7 cellular contexts compared by ENCODE assay signal in the genomic region with DNA sequence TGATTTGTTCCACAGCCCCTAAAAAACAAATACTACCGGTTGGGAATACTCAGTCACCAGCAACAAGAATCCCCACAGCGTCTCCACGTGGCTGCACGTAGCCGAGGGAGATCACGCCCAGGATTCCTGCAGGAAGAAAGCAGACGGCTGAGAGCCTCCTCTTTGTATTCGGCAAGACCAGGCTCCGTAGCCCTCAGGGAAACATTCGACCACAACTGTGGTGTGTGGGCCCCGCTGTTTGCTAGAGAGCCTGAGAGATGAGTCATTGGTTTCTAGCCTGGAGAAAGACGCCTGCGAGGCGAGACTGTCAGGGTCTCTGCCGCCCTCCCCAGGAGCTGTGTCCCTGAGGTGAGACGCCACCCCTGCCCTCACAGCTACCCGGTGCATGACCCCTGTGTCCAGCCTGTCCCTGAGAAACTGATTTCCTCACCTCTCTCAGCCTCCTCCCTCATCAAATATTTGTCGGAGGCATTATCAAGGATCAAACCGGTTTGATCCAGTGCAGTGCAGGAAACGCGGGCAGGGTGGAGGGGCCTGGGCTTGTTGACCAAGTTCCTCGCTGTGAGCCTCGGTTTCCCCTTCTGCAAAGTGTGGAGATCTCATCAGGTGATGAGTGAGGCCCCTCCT.
DNase-seq lines count a peak whose midpoint lies in the region; ATAC-seq lines count a peak whose summit lies in the region.

No MANE protein-coding gene starts in this region.

- peaks cover 74% of the 10 kb centered on the region for H3K4me1 Mint-ChIP-seq in activated naive CD8-positive, alpha-beta T cell (ENCODE audit: low read depth)

- H3K36me3 Mint-ChIP-seq in activated naive CD8-positive, alpha-beta T cell, result no peaks in the 10 kb centered on the region

- H3K4me3 Mint-ChIP-seq in activated naive CD8-positive, alpha-beta T cell, result peak overlapping the region; percentile 77

- peak overlapping the region; percentile 87 for H3K27ac Mint-ChIP-seq in activated naive CD8-positive, alpha-beta T cell

- peak; percentile 99 for ATAC-seq in GM18868 (IDR thresholded peaks at IDR 0.05; ENCODE audit: unreplicated experiment)
- ATAC-seq in HG03175 (IDR thresholded peaks at IDR 0.05; ENCODE audit: unreplicated experiment), result peak; percentile 78

- no peaks in the 10 kb centered on the region for H3K27me3 Mint-ChIP-seq in activated naive CD8-positive, alpha-beta T cell

- no peaks in the 10 kb centered on the region for H3K9me3 Mint-ChIP-seq in activated naive CD8-positive, alpha-beta T cell (ENCODE audit: low read depth)

- DNase-seq in T follicular helper cell (ENCODE audit: low read depth) (peak; percentile 55), iPS-NIHi7 (ENCODE audit: extremely low spot score) (peak; percentile 83), D341Med (ENCODE audit: low spot score) (no peak)
- DNase-seq in stimulated activated CD4-positive, alpha-beta T cell treated with anti-CD3 and anti-CD28 coated beads, Interleukin-2, amount 100 ng/mL, for 24 hours, result peak; percentile 78
